ENCODE assay signal across 19 cellular contexts in the genomic region with DNA sequence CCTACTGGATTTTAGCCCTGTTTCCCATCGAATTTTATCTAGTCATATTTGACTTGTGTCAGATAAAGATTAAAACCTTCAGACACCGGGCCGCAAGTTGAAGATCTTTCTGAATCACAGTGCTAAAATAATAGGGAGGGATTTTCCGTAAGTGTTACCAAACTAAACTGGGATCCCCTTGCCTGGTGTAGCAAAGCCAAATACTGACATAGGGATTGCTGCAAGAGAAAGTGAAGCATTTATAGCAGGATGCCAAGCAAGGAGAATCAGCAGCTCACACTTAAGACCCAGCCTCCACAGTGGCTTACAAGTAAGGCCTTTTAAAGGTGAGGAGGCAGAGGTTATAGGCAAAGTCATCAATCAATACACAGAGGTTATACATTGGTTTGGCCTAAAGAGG.
"Had no signal": no experiment of that assay in that cellular context is flagged by ENCODE, and none has a peak within 500 bp of the region (broad histone marks: within the 10 kb centered on the region; RNA-seq: fewer than 3 reads in every experiment).

No MANE protein-coding gene starts in this region.

- H3K4me3 ChIP-seq: right atrium auricular region, SK-N-MC, skin epidermis, thyroid gland, vagina had no signal

- H3K36me3 ChIP-seq: right atrium auricular region, thyroid gland, vagina had no signal

- ATAC-seq: stimulated activated naive CD8-positive, alpha-beta T cell treated with anti-CD3 and anti-CD28 coated beads, Interleukin-15, amount 100 ng/mL, for 72 hours; WTC11 had no signal

- H3K27ac ChIP-seq: SK-N-MC, thyroid gland, vagina had no signal

- H3K27me3 Mint-ChIP-seq: activated CD4-positive, alpha-beta memory T cell treated with anti-CD3 and anti-CD28 coated beads for 36 hours; activated naive CD8-positive, alpha-beta T cell; brain; stimulated activated naive CD8-positive, alpha-beta T cell treated with anti-CD3 and anti-CD28 coated beads, Interleukin-15, amount 100 ng/mL, for 72 hours had no signal

- H3K9me3 ChIP-seq: right atrium auricular region, thyroid gland, vagina had no signal

- H3K27me3 ChIP-seq: right atrium auricular region, thyroid gland, vagina had no signal

- DNase-seq: activated CD4-positive, alpha-beta memory T cell treated with anti-CD3 and anti-CD28 coated beads for 36 hours; activated CD4-positive, alpha-beta T cell treated with anti-CD3 and anti-CD28 coated beads for 4 hours; cortex of kidney; effector CD4-positive, alpha-beta T cell; hippocampal formation; islet precursor cell; occipital lobe; stimulated activated naive CD8-positive, alpha-beta T cell treated with anti-CD3 and anti-CD28 coated beads, Interleukin-15, amount 100 ng/mL, for 72 hours; thyroid gland had no signal

- H3K9me3 Mint-ChIP-seq: activated CD4-positive, alpha-beta memory T cell treated with anti-CD3 and anti-CD28 coated beads for 36 hours; brain; central memory CD8-positive, alpha-beta T cell; mesothelial cell of epicardium; stimulated activated naive CD8-positive, alpha-beta T cell treated with anti-CD3 and anti-CD28 coated beads, Interleukin-15, amount 100 ng/mL, for 72 hours; T-helper 2 cell treated with Interferon-gamma antibody and Interleukin-4, amounts not matched to agents 5 μg/mL and 100 μg/mL, for 36 hours; WTC11 had no signal

- H3K4me1 Mint-ChIP-seq: central memory CD8-positive, alpha-beta T cell; stimulated activated naive CD8-positive, alpha-beta T cell treated with anti-CD3 and anti-CD28 coated beads, Interleukin-15, amount 100 ng/mL, for 72 hours had no signal

- H3K27ac Mint-ChIP-seq: activated CD4-positive, alpha-beta memory T cell treated with anti-CD3 and anti-CD28 coated beads for 36 hours; activated naive CD8-positive, alpha-beta T cell; mesothelial cell of epicardium; stimulated activated naive CD8-positive, alpha-beta T cell treated with anti-CD3 and anti-CD28 coated beads, Interleukin-15, amount 100 ng/mL, for 72 hours; T-helper 2 cell treated with Interferon-gamma antibody and Interleukin-4, amounts not matched to agents 5 μg/mL and 100 μg/mL, for 36 hours; WTC11 had no signal

- H3K4me3 Mint-ChIP-seq: activated CD4-positive, alpha-beta memory T cell treated with anti-CD3 and anti-CD28 coated beads for 36 hours; activated naive CD8-positive, alpha-beta T cell; central memory CD8-positive, alpha-beta T cell; mesothelial cell of epicardium; stimulated activated naive CD8-positive, alpha-beta T cell treated with anti-CD3 and anti-CD28 coated beads, Interleukin-15, amount 100 ng/mL, for 72 hours; T-helper 2 cell treated with Interferon-gamma antibody and Interleukin-4, amounts not matched to agents 5 μg/mL and 100 μg/mL, for 36 hours; WTC11 had no signal

- H3K36me3 Mint-ChIP-seq: activated CD4-positive, alpha-beta memory T cell treated with anti-CD3 and anti-CD28 coated beads for 36 hours; mesothelial cell of epicardium; WTC11 had no signal
